8 cellular contexts compared by ENCODE assay signal in the genomic region with DNA sequence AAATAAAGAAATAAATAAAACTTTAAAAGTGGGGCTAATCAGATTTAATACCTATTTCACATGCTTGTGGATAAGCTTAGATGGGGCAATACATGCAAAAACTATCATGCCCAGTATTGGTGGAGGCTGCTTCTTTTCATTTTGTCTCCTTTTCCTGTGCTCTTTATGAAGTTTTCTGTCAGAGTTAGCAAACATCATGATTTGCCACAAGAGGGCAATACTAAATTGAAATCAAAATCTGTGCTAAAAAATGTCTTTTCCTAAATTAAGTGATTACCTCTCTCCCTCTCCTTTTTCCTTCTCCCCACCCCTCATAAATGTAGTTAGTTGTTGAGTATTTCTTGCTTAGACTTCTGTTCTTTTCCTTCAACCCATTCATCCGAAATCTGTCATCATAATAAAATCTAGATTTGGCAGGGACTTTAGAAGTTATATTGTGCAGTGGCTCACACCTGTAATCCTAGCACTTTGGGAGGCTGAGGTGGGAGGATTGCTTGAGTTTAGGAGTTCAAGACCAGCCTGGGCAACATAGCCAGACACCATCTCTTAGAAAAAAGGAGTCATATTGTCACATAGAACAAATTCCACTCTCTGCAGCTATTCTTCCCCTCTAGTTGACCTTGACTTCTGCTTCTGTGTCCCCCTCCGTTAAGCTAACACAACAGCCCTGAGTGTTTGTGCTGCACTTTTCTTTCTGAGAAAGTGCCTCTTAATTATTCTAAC. TPM values are rescaled to one million over a fixed set of nuclear protein-coding genes. Genes with fewer than 3 reads are reported as not detected.
A peak's percentile ranks its signal among the peaks of the same experiment; 100 is the strongest.
DNase-seq lines count a peak whose midpoint lies in the region; ATAC-seq and TF ChIP-seq lines count a peak whose summit lies in the region.

No MANE protein-coding gene starts in this region.

- no peak for TF ChIP-seq POLR2A in spleen (IDR thresholded peaks at IDR 0.05)

- no peak for DNase-seq in Panc1 (ENCODE audit: low read depth, low spot score)
- DNase-seq in fibroblast of mammary gland (ENCODE audit: low read depth): peak; percentile 52
- no peak for DNase-seq in spleen
- no peak for DNase-seq in central memory CD4-positive, alpha-beta T cell
- no peak for DNase-seq in NCI-H510A (lab: John Stamatoyannopoulos, UW)
- no peak for DNase-seq in activated CD4-positive, alpha-beta T cell treated with anti-CD3 and anti-CD28 coated beads for 36 hours
- no peak for DNase-seq in NCI-H1694 treated with DMSO at 0.1 percent for 48 hours (lab: John Stamatoyannopoulos, UW)

- TF ChIP-seq CTCF in GM12875 (IDR thresholded peaks at IDR 0.05; ENCODE audit: borderline replicate concordance, insufficient read depth, low read depth, low read length): peak; percentile 16; the same call in 1 of the 2 replicates
- TF ChIP-seq CTCF in Panc1 (IDR thresholded peaks at IDR 0.05): peak; percentile 77
- TF ChIP-seq CTCF in fibroblast of mammary gland (conservative IDR thresholded peaks at IDR 0.05; ENCODE audit: control insufficient read depth, insufficient read depth, low read depth, low read length): peak; percentile 57
- TF ChIP-seq CTCF in spleen (IDR thresholded peaks at IDR 0.05 in 8 of 11, conservative IDR thresholded peaks at IDR 0.05 in 3 of 11): peak in 10 of 11 experiments; percentile 14 to 63 (median 48)

- in situ Hi-C loops in Panc1 (cut with HindIII; ENCODE audit: low pct_unique_long_range_greater_than_20kb, low sequenced_read_pairs): no loop called here

- H3K27ac ChIP-seq in Panc1 (ENCODE audit: low read length): no peak overlapping the region
- H3K27ac ChIP-seq in spleen: peak overlapping the region in 1 of 8 donors; percentile 79

- peaks cover 12% of the 10 kb centered on the region for H3K4me1 Mint-ChIP-seq in activated CD4-positive, alpha-beta T cell treated with anti-CD3 and anti-CD28 coated beads for 36 hours

- H3K27me3 Mint-ChIP-seq in activated CD4-positive, alpha-beta T cell treated with anti-CD3 and anti-CD28 coated beads for 36 hours: peaks cover 15% of the 10 kb centered on the region

- no TSS peak for BruUV-seq in Panc1 (replicated peaks; lab: Mats Ljungman, UMichigan)

- POLR2A ChIA-PET in Panc1 (lab: Charles Lee): no interaction called here
- POLR2A ChIA-PET in activated CD4-positive, alpha-beta T cell treated with anti-CD3 and anti-CD28 coated beads for 36 hours (lab: Charles Lee): no interaction called here

- H3K9me3 ChIP-seq in Panc1 (ENCODE audit: control insufficient read depth, insufficient read depth, low read depth, low read length) (no peaks in the 10 kb centered on the region), spleen (no peaks in the 10 kb centered on the region)

- H3K36me3 ChIP-seq in Panc1 (ENCODE audit: control insufficient read depth, insufficient read depth, low read length) (no peaks in the 10 kb centered on the region), spleen (no peaks in the 10 kb centered on the region)

- intact Hi-C loops in Panc1 (cut with micrococcal nuclease; ENCODE audit: unreplicated experiment): loop anchor here (2.0 kb wide), 2 partner anchors 174 to 250 kb away; no protein-coding TSS in a partner anchor
- intact Hi-C loops in spleen (cut with DNase I; ENCODE audit: low total_unique reads): loop anchor here (10.0 kb wide), 1 partner anchor 172 kb away; no protein-coding TSS in a partner anchor
- intact Hi-C loops in activated CD4-positive, alpha-beta T cell treated with anti-CD3 and anti-CD28 coated beads for 36 hours (cut with DNase I, micrococcal nuclease): loop anchor here (2.0 to 10.0 kb wide), 4 partner anchors 175 to 250 kb away; no protein-coding TSS in a partner anchor

- no peaks in the 10 kb centered on the region for H3K27me3 ChIP-seq in Panc1 (ENCODE audit: control insufficient read depth, insufficient read depth, low read length)
- H3K27me3 ChIP-seq in spleen (replicated peaks in 1 of 7): peaks cover 0 to 11% (median 0%) of the 10 kb centered on the region in 7 donors

- H3K36me3 Mint-ChIP-seq in activated CD4-positive, alpha-beta T cell treated with anti-CD3 and anti-CD28 coated beads for 36 hours (ENCODE audit: low read depth): no peaks in the 10 kb centered on the region

- CTCF ChIA-PET in Panc1 (lab: Charles Lee): interaction anchor here (0.6 to 0.7 kb wide), 3 partner anchors 39 to 240 kb away, joined by 3 to 14 read pairs (median 4); no protein-coding TSS in a partner anchor
- CTCF ChIA-PET in activated CD4-positive, alpha-beta T cell treated with anti-CD3 and anti-CD28 coated beads for 36 hours (lab: Charles Lee): no interaction called here

- H3K4me1 ChIP-seq in Panc1 (ENCODE audit: control insufficient read depth, insufficient read depth, low read length): peaks cover 19% of the 10 kb centered on the region
- H3K4me1 ChIP-seq in spleen: peaks cover 0 to 68% (median 36%) of the 10 kb centered on the region in 6 donors

- no peak overlapping the region for H3K4me3 Mint-ChIP-seq in activated CD4-positive, alpha-beta T cell treated with anti-CD3 and anti-CD28 coated beads for 36 hours

- ATAC-seq in Panc1: no peak
- ATAC-seq in activated CD4-positive, alpha-beta T cell treated with anti-CD3 and anti-CD28 coated beads for 36 hours: no peak

- 63 to 77% (median 72%) methylated on average over 2 of the region's 2 CpGs for WGBS in spleen, 5 donors

- H3K4me3 ChIP-seq in GM12875 (ENCODE audit: low read depth, low read length) (no peak overlapping the region), Panc1 (ENCODE audit: low read depth in 2 of 2, low read length in 2 of 2) (no peak overlapping the region), fibroblast of mammary gland (ENCODE audit: control insufficient read depth, low read depth, low read length) (no peak overlapping the region), spleen (no peak overlapping the region)

- H3K27ac Mint-ChIP-seq in activated CD4-positive, alpha-beta T cell treated with anti-CD3 and anti-CD28 coated beads for 36 hours: no peak overlapping the region

- H3K9me3 Mint-ChIP-seq in activated CD4-positive, alpha-beta T cell treated with anti-CD3 and anti-CD28 coated beads for 36 hours (ENCODE audit: low read depth): no peaks in the 10 kb centered on the region

RNA-seq across cellular contexts. Expression of gene ARHGAP42, which starts 4.7 kb away (rescaled TPM):
- total RNA-seq in Panc1 (2021; ENCODE audit: unreplicated experiment) (7.1 TPM), spleen (10 to 100 TPM; 11.5 to 31.0 (median 21.2) TPM)
- 4.4 TPM for polyA plus RNA-seq in Panc1 (2012; ENCODE audit: insufficient read length)
- polyA plus RNA-seq in spleen: 1 to 10 TPM; 3.5 to 4.3 (median 3.5) TPM
- not detected for total RNA-seq in activated CD4-positive, alpha-beta T cell treated with anti-CD3 and anti-CD28 coated beads for 36 hours

Comparison
In these comparisons a context has a peak if more than half of its experiments do, and no peak if none do; other contexts are left out.
1. CTCF ChIP-seq: peak in every context shown above with its lines; median percentile 77 in Panc1; 57 in fibroblast of mammary gland; 48 in spleen; 16 in GM12875.